Comparison of ENCODE assay signal across 15 cellular contexts in the genomic region with DNA sequence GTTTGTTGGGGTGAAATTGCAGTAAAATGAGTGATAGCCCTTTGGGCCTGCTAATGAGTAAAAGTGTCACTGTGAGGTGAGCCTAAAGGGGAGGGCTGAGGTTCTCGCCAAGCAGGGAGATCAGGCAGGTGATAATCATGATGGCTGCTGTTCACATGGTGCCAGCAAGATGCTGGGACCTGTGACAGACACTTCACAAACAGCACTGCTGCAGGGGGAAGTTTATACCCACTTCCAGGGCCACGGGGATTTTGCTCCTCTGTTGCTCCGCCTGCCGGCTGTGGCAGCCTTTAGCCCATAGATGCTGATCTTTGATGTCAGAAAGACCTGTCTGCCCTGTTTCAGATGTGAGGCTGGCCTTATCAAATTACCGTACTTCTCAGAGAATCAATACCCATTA.
DNase-seq lines count a peak whose midpoint lies in the region; TF ChIP-seq lines count a peak whose summit lies in the region.
"Had no signal": no experiment of that assay in that cellular context is flagged by ENCODE, and none has a peak within 500 bp of the region (broad histone marks: within the 10 kb centered on the region; RNA-seq: fewer than 3 reads in every experiment).

No MANE protein-coding gene starts in this region.

- TF ChIP-seq CTCF in type B pancreatic cell (conservative IDR thresholded peaks at IDR 0.05), result no peak

- peaks cover 16% of the 10 kb centered on the region for H3K27me3 Mint-ChIP-seq in type B pancreatic cell

- no peaks in the 10 kb centered on the region for H3K9me3 Mint-ChIP-seq in type B pancreatic cell

- peaks cover 4% of the 10 kb centered on the region for H3K4me1 Mint-ChIP-seq in type B pancreatic cell (ENCODE audit: unreplicated experiment)
- H3K4me1 Mint-ChIP-seq: CD4-positive, alpha-beta memory T cell had no signal

- peak in 2 of 3 experiments; percentile 27 to 59 for DNase-seq in NCI-H1417 (lab: John Stamatoyannopoulos, UW)
- no peak for DNase-seq in NCI-H1417 treated with DMSO at 0.1 percent for 48 hours (lab: John Stamatoyannopoulos, UW)
- peak; percentile 62 for DNase-seq in G401 (ENCODE audit: low spot score)
- peak; percentile 64 for DNase-seq in NCI-H510A treated with DMSO at 0.1 percent for 48 hours (lab: John Stamatoyannopoulos, UW)
- DNase-seq in cerebellar cortex (ENCODE audit: low spot score), result peak; percentile 48
- no peak for DNase-seq in LoVo (ENCODE audit: low spot score)
- DNase-seq in DMS153 (lab: John Stamatoyannopoulos, UW), result no peak
- DNase-seq in type B pancreatic cell (ENCODE audit: extremely low spot score, unreplicated experiment), result no peak
- DNase-seq: CD4-positive, alpha-beta memory T cell; IMR-90; Karpas-422; MM.1S; NCI-H1105 treated with DMSO at 0.1 percent for 48 hours; NCI-H446 treated with DMSO at 0.1 percent for 48 hours; NCI-H82 had no signal

- H3K27ac Mint-ChIP-seq in type B pancreatic cell, result no peak overlapping the region
- H3K27ac Mint-ChIP-seq: CD4-positive, alpha-beta memory T cell had no signal

- in situ Hi-C loops in G401 (cut with HindIII; ENCODE audit: low sequenced_read_pairs), result no loop called here

- H3K4me3 Mint-ChIP-seq in type B pancreatic cell, result no peak overlapping the region
- H3K4me3 Mint-ChIP-seq: CD4-positive, alpha-beta memory T cell had no signal

- H3K36me3 Mint-ChIP-seq in type B pancreatic cell, result no peaks in the 10 kb centered on the region
- H3K36me3 Mint-ChIP-seq: CD4-positive, alpha-beta memory T cell had no signal

Comparison
In these comparisons a context has a peak if more than half of its experiments do, and no peak if none do; other contexts are left out.
1. DNase-seq: peak in NCI-H1417 (2 of 3), G401 (single experiment), NCI-H510A treated with DMSO at 0.1 percent for 48 hours (single experiment) and cerebellar cortex (single experiment); none in NCI-H1417 treated with DMSO at 0.1 percent for 48 hours (single experiment), LoVo (single experiment), DMS153 (single experiment) and type B pancreatic cell (single experiment).